14 cellular contexts compared by ENCODE assay signal in the genomic region with DNA sequence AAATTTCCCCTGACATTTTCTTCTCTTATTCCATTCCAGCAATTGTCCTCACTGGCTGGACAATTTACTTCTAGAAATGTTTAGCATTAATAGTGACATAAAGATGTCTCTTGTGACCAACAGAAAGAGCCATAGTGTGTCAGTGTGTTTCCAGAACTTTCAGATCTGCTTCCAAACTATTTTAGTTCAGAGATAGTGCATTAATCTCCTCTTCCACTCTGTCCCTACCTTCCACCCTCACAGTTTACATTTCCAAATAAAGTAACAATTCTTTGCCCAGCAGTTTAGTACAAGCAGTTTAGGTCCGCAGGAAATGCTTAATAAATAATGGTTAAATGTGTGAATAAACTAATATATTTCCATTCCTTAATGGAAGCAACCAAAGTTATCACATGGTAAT. TPM values are rescaled to one million over a fixed set of nuclear protein-coding genes. Genes with fewer than 3 reads are reported as not detected.
"Had no signal": no experiment of that assay in that cellular context is flagged by ENCODE, and none has a peak within 500 bp of the region (broad histone marks: within the 10 kb centered on the region; RNA-seq: fewer than 3 reads in every experiment).

No MANE protein-coding gene starts in this region.

- H3K36me3 ChIP-seq: gastrocnemius medialis, neutrophil, right lobe of liver, tibial nerve, upper lobe of right lung, vagina had no signal

- DNase-seq: cortex of kidney, gastrocnemius medialis, upper lobe of right lung had no signal

- H3K4me1 Mint-ChIP-seq: immature natural killer cell; naive thymus-derived CD8-positive, alpha-beta T cell; stimulated activated effector memory CD8-positive, alpha-beta T cell treated with anti-CD3 and anti-CD28 coated beads, Interleukin-12 subunit alpha, Interleukin-12 subunit beta, amount 100 ng/mL, for 72 hours had no signal

- H3K4me3 ChIP-seq: dorsolateral prefrontal cortex, gastrocnemius medialis, right lobe of liver, testis, tibial nerve, upper lobe of right lung, vagina had no signal

- H3K4me1 ChIP-seq: gastrocnemius medialis, right lobe of liver, testis, tibial nerve, upper lobe of right lung, vagina had no signal

- H3K27ac ChIP-seq: dorsolateral prefrontal cortex, gastrocnemius medialis, neutrophil, right lobe of liver, testis, tibial nerve, upper lobe of right lung, vagina had no signal

- H3K9me3 ChIP-seq: gastrocnemius medialis, neutrophil, right lobe of liver, testis, tibial nerve, upper lobe of right lung, vagina had no signal

- ATAC-seq: gastrocnemius medialis; naive thymus-derived CD8-positive, alpha-beta T cell; stimulated activated effector memory CD8-positive, alpha-beta T cell treated with anti-CD3 and anti-CD28 coated beads, Interleukin-12 subunit alpha, Interleukin-12 subunit beta, amount 100 ng/mL, for 72 hours; stimulated activated naive CD8-positive, alpha-beta T cell treated with anti-CD3 and anti-CD28 coated beads, Interleukin-15, Interleukin-2, amounts not matched to agents 100 U/mL and 50 U/mL, for 24 hours had no signal

- H3K27me3 ChIP-seq: dorsolateral prefrontal cortex, gastrocnemius medialis, right lobe of liver, testis, tibial nerve, vagina had no signal

- H3K27ac Mint-ChIP-seq: immature natural killer cell; progenitor cell of endocrine pancreas; stimulated activated effector memory CD8-positive, alpha-beta T cell treated with anti-CD3 and anti-CD28 coated beads, Interleukin-12 subunit alpha, Interleukin-12 subunit beta, amount 100 ng/mL, for 72 hours had no signal

- H3K9me3 Mint-ChIP-seq: immature natural killer cell; naive thymus-derived CD8-positive, alpha-beta T cell; stimulated activated effector memory CD8-positive, alpha-beta T cell treated with anti-CD3 and anti-CD28 coated beads, Interleukin-12 subunit alpha, Interleukin-12 subunit beta, amount 100 ng/mL, for 72 hours had no signal

- H3K36me3 Mint-ChIP-seq: immature natural killer cell; naive thymus-derived CD8-positive, alpha-beta T cell; stimulated activated effector memory CD8-positive, alpha-beta T cell treated with anti-CD3 and anti-CD28 coated beads, Interleukin-12 subunit alpha, Interleukin-12 subunit beta, amount 100 ng/mL, for 72 hours had no signal

- H3K4me3 Mint-ChIP-seq: immature natural killer cell; naive thymus-derived CD8-positive, alpha-beta T cell; stimulated activated effector memory CD8-positive, alpha-beta T cell treated with anti-CD3 and anti-CD28 coated beads, Interleukin-12 subunit alpha, Interleukin-12 subunit beta, amount 100 ng/mL, for 72 hours had no signal

RNA-seq across cellular contexts. Expression of a gene that starts 24.5 kb away (rescaled TPM):
- polyA plus RNA-seq: immature natural killer cell had no signal
